9 cellular contexts compared by ENCODE assay signal in the genomic region with DNA sequence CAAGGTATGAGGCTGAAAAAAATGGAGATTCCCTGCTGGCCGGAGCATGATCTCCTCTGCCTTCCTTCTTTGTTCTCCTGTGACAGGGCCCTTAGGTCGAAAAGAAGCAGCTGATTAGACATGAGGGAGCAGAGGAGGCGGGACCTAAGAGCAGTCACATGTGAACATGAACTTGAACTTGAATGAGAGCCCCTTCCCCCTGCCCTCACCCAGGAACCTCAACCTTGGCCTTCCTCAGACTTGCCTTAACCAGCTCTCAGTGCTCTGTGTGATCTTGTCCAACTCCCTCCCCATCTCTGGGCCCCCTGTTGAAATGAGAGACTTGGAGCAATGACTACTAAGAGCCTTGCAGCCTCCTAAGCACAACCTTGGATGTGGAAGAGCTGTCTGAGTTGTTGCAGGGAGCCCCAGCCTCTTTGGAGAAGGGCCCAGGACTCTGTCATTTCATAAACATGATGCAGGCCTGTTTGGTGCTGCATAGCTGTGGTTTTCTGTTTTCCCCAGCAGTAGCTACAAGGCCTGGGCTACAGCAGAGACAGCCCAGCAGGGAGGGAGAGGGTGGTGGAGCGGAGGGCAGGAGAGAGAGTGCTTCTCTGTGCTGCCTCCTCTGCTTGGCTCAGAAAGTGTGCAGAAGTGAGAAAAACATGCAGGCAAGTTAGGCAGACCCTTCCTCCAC.
DNase-seq lines count a peak whose midpoint lies in the region; ATAC-seq and TF ChIP-seq lines count a peak whose summit lies in the region.
"Had no signal": no experiment of that assay in that cellular context is flagged by ENCODE, and none has a peak within 500 bp of the region (broad histone marks: within the 10 kb centered on the region; RNA-seq: fewer than 3 reads in every experiment).

No MANE protein-coding gene starts in this region.

- TF ChIP-seq CTCF in HEK293 (tag by site-specific recombination; IDR thresholded peaks at IDR 0.05) (no peak), body of pancreas (IDR thresholded peaks at IDR 0.05) (no peak), kidney epithelial cell (IDR thresholded peaks at IDR 0.05; ENCODE audit: insufficient read depth, low read length, poor library complexity, severe bottlenecking) (no peak), Caco-2 (IDR thresholded peaks at IDR 0.05; ENCODE audit: insufficient read depth in 1 of 2, low read depth in 1 of 2, low read length in 1 of 2, severe bottlenecking in 1 of 2, unreplicated experiment in 1 of 2) (no peak)

- WGBS in body of pancreas, 2 donors, result 61 to 71% methylated on average over 4 of the region's 4 CpGs

- H3K36me3 Mint-ChIP-seq in stimulated activated naive B cell treated with anti-CD40 and anti-IgM and Interleukin-4, amounts not matched to agents 10 μg/mL and 1 μg/mL and 100 μg/mL, for 72 hours, result no peaks in the 10 kb centered on the region
- no peaks in the 10 kb centered on the region for H3K36me3 Mint-ChIP-seq in Caco-2 (ENCODE audit: insufficient read depth, unreplicated experiment)

- no peaks in the 10 kb centered on the region for H3K4me1 Mint-ChIP-seq in stimulated activated naive B cell treated with anti-CD40 and anti-IgM and Interleukin-4, amounts not matched to agents 10 μg/mL and 1 μg/mL and 100 μg/mL, for 72 hours
- no peaks in the 10 kb centered on the region for H3K4me1 Mint-ChIP-seq in Caco-2 (ENCODE audit: low read depth, unreplicated experiment)

- H3K36me3 ChIP-seq in HEK293 (ENCODE audit: control insufficient read depth in 2 of 2, insufficient read depth in 1 of 2, low read length in 2 of 2), result no peaks in the 10 kb centered on the region
- no peaks in the 10 kb centered on the region for H3K36me3 ChIP-seq in body of pancreas (replicated peaks in 1 of 2; ENCODE audit: insufficient read depth in 1 of 2, low read depth in 2 of 2)
- H3K36me3 ChIP-seq in kidney epithelial cell (ENCODE audit: control insufficient read depth, insufficient read depth, low read length), result no peaks in the 10 kb centered on the region
- no peaks in the 10 kb centered on the region for H3K36me3 ChIP-seq in Caco-2 (ENCODE audit: control insufficient read depth, insufficient read depth, low read length)

- POLR2A ChIA-PET in HEK293 (lab: Yijun Ruan, JAX) (no interaction called here), Caco-2 (lab: Charles Lee) (no interaction called here)

- H3K27ac Mint-ChIP-seq in stimulated activated naive B cell treated with anti-CD40 and anti-IgM and Interleukin-4, amounts not matched to agents 10 μg/mL and 1 μg/mL and 100 μg/mL, for 72 hours, result peak overlapping the region; percentile 37
- no peak overlapping the region for H3K27ac Mint-ChIP-seq in Caco-2 (ENCODE audit: unreplicated experiment)

- ATAC-seq in body of pancreas, result peak; percentile 45
- ATAC-seq in stimulated activated naive B cell treated with anti-CD40 and anti-IgM and Interleukin-4, amounts not matched to agents 10 μg/mL and 1 μg/mL and 100 μg/mL, for 72 hours (replicated peaks), result no peak
- no peak for ATAC-seq in GM18858 (IDR thresholded peaks at IDR 0.05; ENCODE audit: unreplicated experiment)
- no peak for ATAC-seq in HG03469 (IDR thresholded peaks at IDR 0.05; ENCODE audit: unreplicated experiment)
- ATAC-seq in HG03439 (IDR thresholded peaks at IDR 0.05; ENCODE audit: unreplicated experiment), result no peak

- no peaks in the 10 kb centered on the region for H3K4me1 ChIP-seq in HEK293 (ENCODE audit: control insufficient read depth, insufficient read depth, low read length)
- no peaks in the 10 kb centered on the region for H3K4me1 ChIP-seq in body of pancreas
- no peaks in the 10 kb centered on the region for H3K4me1 ChIP-seq in Caco-2

- intact Hi-C loops in body of pancreas (cut with DNase I), result no loop called here
- intact Hi-C loops in Caco-2 (cut with micrococcal nuclease; ENCODE audit: unreplicated experiment), result no loop called here

- no peaks in the 10 kb centered on the region for H3K9me3 ChIP-seq in HEK293 (ENCODE audit: control insufficient read depth, insufficient read depth, low read depth, low read length)
- H3K9me3 ChIP-seq in body of pancreas, result no peaks in the 10 kb centered on the region
- H3K9me3 ChIP-seq in Caco-2, result peaks cover 6% of the 10 kb centered on the region; the same call in 1 of the 2 replicates

- BruUV-seq in Caco-2 (replicated peaks; lab: Mats Ljungman, UMichigan), result no TSS peak

- DNase-seq in body of pancreas (peak; percentile 22 to 61 (median 36)), kidney epithelial cell (ENCODE audit: low read depth) (peak; percentile 52), Caco-2 (no peak)
- no peak for DNase-seq in stimulated activated naive B cell treated with anti-CD40 and anti-IgM and Interleukin-4, amounts not matched to agents 10 μg/mL and 1 μg/mL and 100 μg/mL, for 72 hours

- CTCF ChIA-PET in HEK293 (lab: Yijun Ruan, JAX), result interaction anchor here (0.7 kb wide), 1 partner anchor 8 kb away, joined by 3 read pairs; no protein-coding TSS in a partner anchor
- CTCF ChIA-PET in Caco-2 (lab: Charles Lee), result no interaction called here

- H3K4me3 ChIP-seq in HEK293 (ENCODE audit: low read depth, low read length) (no peak overlapping the region), body of pancreas (no peak overlapping the region), kidney epithelial cell (ENCODE audit: low read depth, low read length) (no peak overlapping the region), Caco-2 (ENCODE audit: low read depth, low read length) (no peak overlapping the region)

- no peak for TF ChIP-seq POLR2A in body of pancreas (IDR thresholded peaks at IDR 0.05)

- peaks cover 22 to 37% of the 10 kb centered on the region in 2 donors for H3K27me3 Mint-ChIP-seq in stimulated activated naive B cell treated with anti-CD40 and anti-IgM and Interleukin-4, amounts not matched to agents 10 μg/mL and 1 μg/mL and 100 μg/mL, for 72 hours
- peaks cover 3% of the 10 kb centered on the region for H3K27me3 Mint-ChIP-seq in Caco-2 (ENCODE audit: insufficient read depth, unreplicated experiment)

- peaks cover 4 to 6% of the 10 kb centered on the region in 2 donors for H3K9me3 Mint-ChIP-seq in stimulated activated naive B cell treated with anti-CD40 and anti-IgM and Interleukin-4, amounts not matched to agents 10 μg/mL and 1 μg/mL and 100 μg/mL, for 72 hours
- peaks cover 11% of the 10 kb centered on the region for H3K9me3 Mint-ChIP-seq in Caco-2 (ENCODE audit: unreplicated experiment)

- H3K4me3 Mint-ChIP-seq in stimulated activated naive B cell treated with anti-CD40 and anti-IgM and Interleukin-4, amounts not matched to agents 10 μg/mL and 1 μg/mL and 100 μg/mL, for 72 hours, result no peak overlapping the region
- no peak overlapping the region for H3K4me3 Mint-ChIP-seq in Caco-2 (ENCODE audit: unreplicated experiment)

- H3K27ac ChIP-seq in HEK293 (ENCODE audit: extremely low read depth, low read depth, low read length), result no peak overlapping the region
- no peak overlapping the region for H3K27ac ChIP-seq in body of pancreas
- H3K27ac ChIP-seq: epithelial cell of prostate had no signal

- H3K27me3 ChIP-seq in body of pancreas (no peaks in the 10 kb centered on the region), kidney epithelial cell (ENCODE audit: control insufficient read depth, insufficient read depth, low read length) (no peaks in the 10 kb centered on the region), Caco-2 (replicated peaks; ENCODE audit: control insufficient read depth, insufficient read depth, low read length) (no peaks in the 10 kb centered on the region)

TF ChIP-seq in HEK293, 187 proteins besides CTCF, POLR2A, EP300 and RAD21:
- TF ChIP-seq, protein P1, sequence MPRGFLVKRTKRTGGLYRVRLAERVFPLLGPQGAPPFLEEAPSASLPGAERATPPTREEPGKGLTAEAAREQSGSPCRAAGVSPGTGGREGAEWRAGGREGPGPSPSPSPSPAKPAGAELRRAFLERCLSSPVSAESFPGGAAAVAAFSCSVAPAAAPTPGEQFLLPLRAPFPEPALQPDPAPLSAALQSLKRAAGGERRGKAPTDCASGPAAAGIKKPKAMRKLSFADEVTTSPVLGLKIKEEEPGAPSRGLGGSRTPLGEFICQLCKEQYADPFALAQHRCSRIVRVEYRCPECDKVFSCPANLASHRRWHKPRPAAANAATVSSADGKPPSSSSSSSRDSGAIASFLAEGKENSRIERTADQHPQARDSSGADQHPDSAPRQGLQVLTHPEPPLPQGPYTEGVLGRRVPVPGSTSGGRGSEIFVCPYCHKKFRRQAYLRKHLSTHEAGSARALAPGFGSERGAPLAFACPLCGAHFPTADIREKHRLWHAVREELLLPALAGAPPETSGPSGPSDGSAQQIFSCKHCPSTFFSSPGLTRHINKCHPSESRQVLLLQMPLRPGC (tag by site-specific recombination; IDR thresholded peaks at IDR 0.05), result no peak
- TF ChIP-seq ZIC2 (tag by site-specific recombination; IDR thresholded peaks at IDR 0.05), result peak; percentile 66; the same call in 1 of the 2 replicates

Comparison
In these comparisons a context has a peak if more than half of its experiments do, and no peak if none do; other contexts are left out.
1. DNase-seq: peak in body of pancreas (4 of 4) and kidney epithelial cell (single experiment); none in stimulated activated naive B cell treated with anti-CD40 and anti-IgM and Interleukin-4, amounts not matched to agents 10 μg/mL and 1 μg/mL and 100 μg/mL, for 72 hours (single experiment) and Caco-2 (0 of 2).